7 cellular contexts compared by ENCODE assay signal in the genomic region with DNA sequence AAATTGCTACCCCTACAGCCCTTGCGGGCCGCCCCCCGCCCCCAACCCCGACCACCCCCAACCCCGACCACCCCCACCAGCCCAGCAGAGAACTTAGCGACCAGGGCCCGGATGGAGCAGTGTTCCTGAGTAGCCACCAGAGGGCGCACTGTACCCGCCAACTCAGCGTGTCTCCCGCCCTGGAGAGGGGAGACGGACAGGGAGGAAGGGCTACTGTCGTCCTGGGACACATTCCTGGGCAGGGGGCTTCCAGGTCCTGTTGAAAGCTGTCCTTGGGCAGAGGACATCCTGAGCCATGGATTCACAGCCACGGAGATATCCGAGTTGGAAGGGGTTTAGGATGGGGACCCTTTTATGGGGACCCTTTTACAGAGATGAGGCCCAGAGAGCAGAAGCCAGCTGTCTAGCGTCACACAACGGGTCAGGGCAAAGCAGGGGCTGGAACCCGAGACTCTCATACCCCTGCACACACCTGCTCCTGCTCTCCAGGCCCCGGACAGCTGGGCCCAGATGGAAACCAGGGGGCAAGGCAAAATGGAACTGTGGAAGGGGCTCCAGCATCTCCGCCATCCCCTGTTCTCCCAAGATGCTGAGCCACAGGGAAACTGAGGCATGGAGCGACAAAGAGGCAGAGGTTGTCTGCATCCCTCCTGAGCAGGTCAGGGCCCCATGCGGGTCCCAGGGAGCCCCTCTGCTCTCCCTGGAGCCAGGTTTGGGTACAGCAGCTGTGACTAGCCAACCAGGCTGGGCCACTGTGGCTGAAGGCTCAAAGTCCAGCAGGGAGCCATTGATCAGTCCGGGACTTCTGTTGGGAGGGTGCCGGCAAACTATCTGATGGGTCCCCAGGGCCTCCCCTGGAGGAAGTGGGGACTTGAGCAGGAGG. TPM values are rescaled to one million over a fixed set of nuclear protein-coding genes. Genes with fewer than 3 reads are reported as not detected.
DNase-seq lines count a peak whose midpoint lies in the region; ATAC-seq and TF ChIP-seq lines count a peak whose summit lies in the region.

No MANE protein-coding gene starts in this region.

- intact Hi-C loops in thyroid gland (cut with DNase I): loop anchor here (5.0 kb wide), 1 partner anchor 130 kb away; no protein-coding TSS in a partner anchor

- H3K9me3 Mint-ChIP-seq in activated T-helper 17 cell treated with anti-CD3 and anti-CD28 coated beads, Interleukin-2, amount 50 U/mL, for 72 hours: no peaks in the 10 kb centered on the region

- WGBS in thyroid gland, 2 donors: 28 to 44% methylated on average over 10 to 11 of the region's 24 CpGs

- DNase-seq in RKO (ENCODE audit: low spot score) (peak; percentile 67), fibroblast of villous mesenchyme (ENCODE audit: low read depth) (peak; percentile 56), omental fat pad (ENCODE audit: low spot score) (peak; percentile 42), thyroid gland (peak; percentile 51 to 60)

- H3K27me3 Mint-ChIP-seq in activated T-helper 17 cell treated with anti-CD3 and anti-CD28 coated beads, Interleukin-2, amount 50 U/mL, for 72 hours: peaks cover 3% of the 10 kb centered on the region

- no peak overlapping the region for H3K4me3 ChIP-seq in HUES48 (ENCODE audit: low read depth, low read length)
- no peak overlapping the region for H3K4me3 ChIP-seq in fibroblast of villous mesenchyme (ENCODE audit: low read depth, low read length)
- H3K4me3 ChIP-seq in thyroid gland (replicated peaks in 1 of 3): no peak overlapping the region

- H3K9me3 ChIP-seq in HUES48 (ENCODE audit: control insufficient read depth, insufficient read depth, low read length) (no peaks in the 10 kb centered on the region), thyroid gland (no peaks in the 10 kb centered on the region)

- H3K27ac Mint-ChIP-seq in activated T-helper 17 cell treated with anti-CD3 and anti-CD28 coated beads, Interleukin-2, amount 50 U/mL, for 72 hours: no peak overlapping the region

- no peaks in the 10 kb centered on the region for H3K36me3 Mint-ChIP-seq in activated T-helper 17 cell treated with anti-CD3 and anti-CD28 coated beads, Interleukin-2, amount 50 U/mL, for 72 hours (ENCODE audit: low read depth)

- no peak for TF ChIP-seq POLR2A in thyroid gland (IDR thresholded peaks at IDR 0.05)

- H3K36me3 ChIP-seq in HUES48 (ENCODE audit: control insufficient read depth, insufficient read depth, low read length) (no peaks in the 10 kb centered on the region), thyroid gland (no peaks in the 10 kb centered on the region)

- H3K4me3 Mint-ChIP-seq in activated T-helper 17 cell treated with anti-CD3 and anti-CD28 coated beads, Interleukin-2, amount 50 U/mL, for 72 hours: peak overlapping the region; percentile 65

- H3K27ac ChIP-seq in HUES48 (ENCODE audit: low read depth, low read length) (peak overlapping the region; percentile 11), thyroid gland (no peak overlapping the region)

- no peak overlapping the region for H3K9ac ChIP-seq in HUES48 (ENCODE audit: low read depth, low read length)

- H3K4me1 ChIP-seq in HUES48 (ENCODE audit: control insufficient read depth, insufficient read depth, low read length): peaks cover 7% of the 10 kb centered on the region; the same call in 1 of the 2 replicates
- peaks cover 3 to 4% of the 10 kb centered on the region in 2 donors for H3K4me1 ChIP-seq in thyroid gland

- TF ChIP-seq CTCF in GM12874 (IDR thresholded peaks at IDR 0.05; ENCODE audit: insufficient read depth, low read depth, low read length) (peak; percentile 92), fibroblast of villous mesenchyme (IDR thresholded peaks at IDR 0.05; ENCODE audit: insufficient read depth, low read depth, low read length) (peak; percentile 81), omental fat pad (IDR thresholded peaks at IDR 0.05) (no peak), thyroid gland (IDR thresholded peaks at IDR 0.05) (peak; percentile 48 to 89 (median 58))

- peak; percentile 81 for ATAC-seq in activated T-helper 17 cell treated with anti-CD3 and anti-CD28 coated beads, Interleukin-2, amount 50 U/mL, for 72 hours (replicated peaks)
- peak; percentile 52 for ATAC-seq in omental fat pad (ENCODE audit: low FRiP score)

- H3K4me1 Mint-ChIP-seq in activated T-helper 17 cell treated with anti-CD3 and anti-CD28 coated beads, Interleukin-2, amount 50 U/mL, for 72 hours: no peaks in the 10 kb centered on the region

- no peaks in the 10 kb centered on the region for H3K27me3 ChIP-seq in HUES48 (ENCODE audit: control insufficient read depth, insufficient read depth, low read length)
- H3K27me3 ChIP-seq in thyroid gland: no peaks in the 10 kb centered on the region

RNA-seq across cellular contexts. Expression of gene LAPTM5, which starts 25.0 kb away (rescaled TPM):
- 100 to 1,000 TPM; 316 to 333 TPM for total RNA-seq in activated T-helper 17 cell treated with anti-CD3 and anti-CD28 coated beads, Interleukin-2, amount 50 U/mL, for 72 hours
- total RNA-seq in fibroblast of villous mesenchyme: not detected in 2 replicates
- 100 to 1,000 TPM in 3 of 4 donors, 10 to 100 TPM in 1; 87.4 to 327 (median 154) TPM for total RNA-seq in omental fat pad
- 10 to 100 TPM; 25.3 to 97.3 (median 46.4) TPM for total RNA-seq in thyroid gland

RNA-seq across cellular contexts. Expression of gene MATN1, which starts 59.2 kb away (rescaled TPM):
- under 1 TPM; 0.26 to 0.52 TPM for total RNA-seq in activated T-helper 17 cell treated with anti-CD3 and anti-CD28 coated beads, Interleukin-2, amount 50 U/mL, for 72 hours
- total RNA-seq in fibroblast of villous mesenchyme (not detected in 2 replicates), omental fat pad (under 1 TPM in 2 of 4 donors, not detected in 2; 0.28 to 0.84 TPM), thyroid gland (1 to 10 TPM in 1 of 4 donors, under 1 TPM in 1, not detected in 2; 0.45 to 3.0 TPM)

Comparison
In these comparisons a context has a peak if more than half of its experiments do, and no peak if none do; other contexts are left out.
1. CTCF ChIP-seq: peak in GM12874 (single experiment), fibroblast of villous mesenchyme (single experiment) and thyroid gland (6 of 6); none in omental fat pad (0 of 3).
2. RNA of gene LAPTM5, which starts 25.0 kb away (total RNA-seq): 316 to 333 TPM in activated T-helper 17 cell treated with anti-CD3 and anti-CD28 coated beads, Interleukin-2, amount 50 U/mL, for 72 hours, 87.4 to 327 TPM in omental fat pad and 25.3 to 97.3 TPM in thyroid gland; not detected in fibroblast of villous mesenchyme; every median in the first group is over 10 times any median in the second.
3. Peak in every context shown above with its lines, with median percentiles within 50 percentile points of each other: DNase-seq.